17 cellular contexts compared by ENCODE assay signal in genomic region chr3:37111199-37111598, GRCh38.
DNase-seq lines count a peak whose midpoint lies in the region; ATAC-seq, FAIRE-seq and TF ChIP-seq lines count a peak whose summit lies in the region.
"Had no signal": no experiment of that assay in that cellular context is flagged by ENCODE, and none has a peak within 500 bp of the region (broad histone marks: within the 10 kb centered on the region; RNA-seq: fewer than 3 reads in every experiment).

No MANE protein-coding gene starts in this region.

- no peak overlapping the region for H3K27ac ChIP-seq in HEK293 (ENCODE audit: extremely low read depth, low read depth, low read length)
- peak overlapping the region; percentile 30 to 82 for H3K27ac ChIP-seq in thoracic aorta
- no peak overlapping the region for H3K27ac ChIP-seq in stomach
- H3K27ac ChIP-seq: A549, BLaER1 had no signal

- FAIRE-seq in endometrium (lab: Jason Lieb, UNC), result peak; percentile 93
- FAIRE-seq: A549, GM12878, GM18507, H1 had no signal

- POLR2A ChIA-PET in HEK293 (lab: Yijun Ruan, JAX), result no interaction called here

- TF ChIP-seq CTCF in HEK293 (tag by site-specific recombination; IDR thresholded peaks at IDR 0.05) (no peak), thoracic aorta (IDR thresholded peaks at IDR 0.05) (no peak), stomach (IDR thresholded peaks at IDR 0.05) (no peak)

- CTCF ChIA-PET in HEK293 (lab: Yijun Ruan, JAX), result no interaction called here

- H3K9me3 ChIP-seq in HEK293 (ENCODE audit: control insufficient read depth, insufficient read depth, low read depth, low read length) (no peaks in the 10 kb centered on the region), thoracic aorta (no peaks in the 10 kb centered on the region), stomach (no peaks in the 10 kb centered on the region)
- H3K9me3 ChIP-seq: A549, BLaER1, Caco-2, HAP-1 had no signal

- DNase-seq in EH (ENCODE audit: low read depth) (peak; percentile 51), thoracic aorta (ENCODE audit: low spot score) (no peak), left colon (no peak), stomach (no peak), hepatic stellate cell (ENCODE audit: low spot score) (no peak)
- DNase-seq: AML-193; Caco-2; CD8-positive, alpha-beta memory T cell; KBM-7 had no signal

- H3K4me3 ChIP-seq in HEK293 (ENCODE audit: low read depth, low read length) (no peak overlapping the region), thoracic aorta (no peak overlapping the region), stomach (no peak overlapping the region)
- H3K4me3 ChIP-seq: A549, BLaER1, GM12878, HAP-1 had no signal

- no peak for TF ChIP-seq EP300 in stomach (IDR thresholded peaks at IDR 0.05)

- intact Hi-C loops in left colon (cut with DNase I, micrococcal nuclease), result no loop called here
- intact Hi-C loops in stomach (cut with DNase I; ENCODE audit: low total_unique reads), result no loop called here

- ATAC-seq in thoracic aorta (ENCODE audit: insufficient number of reproducible peaks, low FRiP score, low read depth) (no peak), left colon (no peak)
- ATAC-seq: A549, GM12878 had no signal

- 78 to 92% (median 81%) methylated on average over 2 of the region's 2 CpGs for WGBS in stomach, 5 donors

- no peak for TF ChIP-seq POLR2A in stomach (IDR thresholded peaks at IDR 0.05)

- H3K36me3 ChIP-seq in HEK293 (ENCODE audit: control insufficient read depth in 2 of 2, insufficient read depth in 1 of 2, low read length in 2 of 2) (no peaks in the 10 kb centered on the region), thoracic aorta (no peaks in the 10 kb centered on the region), stomach (no peaks in the 10 kb centered on the region)
- H3K36me3 ChIP-seq: HAP-1 had no signal

- no peaks in the 10 kb centered on the region for H3K27me3 ChIP-seq in thoracic aorta (replicated peaks; ENCODE audit: insufficient read depth)
- H3K27me3 ChIP-seq in stomach, result no peaks in the 10 kb centered on the region
- H3K27me3 ChIP-seq: BLaER1 had no signal

- peaks cover 2% of the 10 kb centered on the region; the same call in 1 of the 2 replicates for H3K4me1 ChIP-seq in HEK293 (ENCODE audit: control insufficient read depth, insufficient read depth, low read length)
- H3K4me1 ChIP-seq in thoracic aorta (ENCODE audit: control insufficient read depth in 1 of 2, low read depth in 2 of 2), result peaks cover 47 to 75% of the 10 kb centered on the region in 2 donors
- peaks cover 0 to 21% (median 9%) of the 10 kb centered on the region in 4 donors for H3K4me1 ChIP-seq in stomach
- H3K4me1 ChIP-seq: Caco-2 had no signal

TF ChIP-seq in HEK293, 187 proteins besides CTCF, POLR2A, EP300 and RAD21:
- TF ChIP-seq INSM2 (tag by site-specific recombination; IDR thresholded peaks at IDR 0.05) (no peak), HOXD13 (CRISPR knock-in tag; IDR thresholded peaks at IDR 0.05; ENCODE audit: borderline replicate concordance) (no peak), PRDM6 (tag by site-specific recombination; IDR thresholded peaks at IDR 0.05) (peak; percentile 53), ZNF843 (tag by site-specific recombination; IDR thresholded peaks at IDR 0.05) (0 out of 2 replicates have a peak, but pooled peaks have one; percentile 29), ZNF138 (tag by site-specific recombination; IDR thresholded peaks at IDR 0.05; ENCODE audit: borderline replicate concordance) (no peak)

Comparison
In these comparisons a context has a peak if more than half of its experiments do, and no peak if none do; other contexts are left out.
1. H3K27ac ChIP-seq: peak in thoracic aorta (2 of 2); none in HEK293 (single experiment) and stomach (0 of 5).